ENCODE assay signal across 1 cellular context in the genomic region with DNA sequence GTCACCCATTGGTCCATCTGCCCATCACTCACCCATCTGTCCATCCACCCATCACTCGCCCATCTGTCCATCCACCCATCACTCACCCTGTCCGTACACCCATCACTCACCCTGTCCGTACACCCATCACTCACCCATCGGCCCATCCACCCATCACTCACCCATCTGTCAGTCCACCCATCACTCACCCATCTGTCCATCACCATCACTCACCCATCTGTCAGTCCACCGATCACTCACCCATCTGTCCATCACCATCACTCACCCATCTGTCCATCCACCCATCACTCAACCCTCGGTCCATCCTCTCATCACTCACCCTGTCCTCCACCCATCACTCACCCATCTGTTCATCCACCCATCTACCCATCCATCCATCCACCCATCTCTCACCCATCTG. TPM values are rescaled to one million over a fixed set of nuclear protein-coding genes. Genes with fewer than 3 reads are reported as not detected.
"Had no signal": no experiment of that assay in that cellular context is flagged by ENCODE, and none has a peak within 500 bp of the region (broad histone marks: within the 10 kb centered on the region; RNA-seq: fewer than 3 reads in every experiment).

No MANE protein-coding gene starts in this region.

RNA-seq across cellular contexts. Expression of a gene that starts 15.0 kb away (rescaled TPM):
- total RNA-seq: SK-MEL-5 had no signal
